Comparison of ENCODE assay signal across 9 cellular contexts in genomic region chr7:123557016-123557630, GRCh38. TPM values are rescaled to one million over a fixed set of nuclear protein-coding genes. Genes with fewer than 3 reads are reported as not detected.
DNase-seq lines count a peak whose midpoint lies in the region; ATAC-seq and TF ChIP-seq lines count a peak whose summit lies in the region.
"Had no signal": no experiment of that assay in that cellular context is flagged by ENCODE, and none has a peak within 500 bp of the region (broad histone marks: within the 10 kb centered on the region; RNA-seq: fewer than 3 reads in every experiment).

No MANE protein-coding gene starts in this region.

- no peak overlapping the region for H3K4me3 Mint-ChIP-seq in chondrocyte (ENCODE audit: unreplicated experiment)
- no peak overlapping the region for H3K4me3 Mint-ChIP-seq in activated CD8-positive, alpha-beta T cell treated with anti-CD3 and anti-CD28 coated beads for 36 hours

- H3K4me3 ChIP-seq in BJ (ENCODE audit: low read depth, low read length) = peak overlapping the region; percentile 64
- peak overlapping the region; percentile 88 for H3K4me3 ChIP-seq in H7 (ENCODE audit: insufficient read depth, low read depth, low read length)

- H3K27ac Mint-ChIP-seq in chondrocyte (ENCODE audit: unreplicated experiment) = no peak overlapping the region
- H3K27ac Mint-ChIP-seq in activated CD8-positive, alpha-beta T cell treated with anti-CD3 and anti-CD28 coated beads for 36 hours = no peak overlapping the region

- POLR2A ChIA-PET in BJ (lab: Charles Lee) = interaction anchor here (0.6 to 1.4 kb wide), 2 partner anchors 8 to 22 kb away, joined by 3 to 6 read pairs; partner anchors contain the start of gene IQUB
- POLR2A ChIA-PET in activated CD8-positive, alpha-beta T cell treated with anti-CD3 and anti-CD28 coated beads for 36 hours (lab: Charles Lee) = interaction anchor here (1.3 to 1.6 kb wide), 3 partner anchors 10 to 191 kb away, joined by 4 to 5 read pairs (median 4); partner anchors contain the start of gene IQUB

- peaks cover 5% of the 10 kb centered on the region for H3K36me3 Mint-ChIP-seq in chondrocyte (ENCODE audit: low read depth)
- peaks cover 15% of the 10 kb centered on the region for H3K36me3 Mint-ChIP-seq in activated CD8-positive, alpha-beta T cell treated with anti-CD3 and anti-CD28 coated beads for 36 hours (ENCODE audit: low read depth)

- no peaks in the 10 kb centered on the region for H3K9me3 Mint-ChIP-seq in chondrocyte (ENCODE audit: low read depth)
- H3K9me3 Mint-ChIP-seq in activated CD8-positive, alpha-beta T cell treated with anti-CD3 and anti-CD28 coated beads for 36 hours = no peaks in the 10 kb centered on the region

- CTCF ChIA-PET in BJ (lab: Yijun Ruan, JAX) = interaction anchor here (0.6 to 1.5 kb wide), 3 partner anchors 62 to 658 kb away, joined by 3 to 5 read pairs (median 3); no protein-coding TSS in a partner anchor
- CTCF ChIA-PET in activated CD8-positive, alpha-beta T cell treated with anti-CD3 and anti-CD28 coated beads for 36 hours (lab: Charles Lee) = interaction anchor here (0.7 to 1.6 kb wide), 5 partner anchors 19 to 192 kb away, joined by 3 to 11 read pairs (median 4); partner anchors contain the start of genes IQUB and WASL

- H3K27me3 Mint-ChIP-seq in chondrocyte (ENCODE audit: low read depth) = no peaks in the 10 kb centered on the region
- H3K27me3 Mint-ChIP-seq in activated CD8-positive, alpha-beta T cell treated with anti-CD3 and anti-CD28 coated beads for 36 hours = no peaks in the 10 kb centered on the region

- DNase-seq in BJ (ENCODE audit: low read depth) (no peak), H7 (no peak), RPMI7951 (ENCODE audit: low read depth) (peak; percentile 11), left cardiac atrium (no peak), chondrocyte (ENCODE audit: low spot score) (no peak)
- DNase-seq in stimulated activated naive CD8-positive, alpha-beta T cell treated with anti-CD3 and anti-CD28 coated beads, Interleukin-15, Interleukin-2, amounts not matched to agents 100 U/mL and 50 U/mL, for 24 hours = no peak
- no peak for DNase-seq in activated CD8-positive, alpha-beta T cell treated with anti-CD3 and anti-CD28 coated beads for 36 hours

- H3K36me3 ChIP-seq in BJ (ENCODE audit: control insufficient read depth, insufficient read depth, low read length) (no peaks in the 10 kb centered on the region; the same call in 1 of the 2 replicates), H7 (replicated peaks; ENCODE audit: control insufficient read depth, insufficient read depth, low read length) (peaks cover 4% of the 10 kb centered on the region; the same call in 1 of the 2 replicates)

- TF ChIP-seq CTCF in BJ (IDR thresholded peaks at IDR 0.05; ENCODE audit: insufficient read depth, low read depth, low read length) (no peak), chondrocyte (IDR thresholded peaks at IDR 0.05) (no peak)
- no peak for TF ChIP-seq CTCF in activated CD8-positive, alpha-beta T cell treated with anti-CD3 and anti-CD28 coated beads for 36 hours (IDR thresholded peaks at IDR 0.05)

- H3K4me1 Mint-ChIP-seq in chondrocyte (ENCODE audit: low read depth) = no peaks in the 10 kb centered on the region
- peaks cover 17% of the 10 kb centered on the region for H3K4me1 Mint-ChIP-seq in activated CD8-positive, alpha-beta T cell treated with anti-CD3 and anti-CD28 coated beads for 36 hours (ENCODE audit: low read depth)

- intact Hi-C loops in left cardiac atrium (cut with DNase I) = loop anchor here in 1 of 2 donors (10.0 kb wide), 1 partner anchor 138 kb away; no protein-coding TSS in a partner anchor
- intact Hi-C loops in activated CD8-positive, alpha-beta T cell treated with anti-CD3 and anti-CD28 coated beads for 36 hours (cut with micrococcal nuclease) = no loop called here

- ATAC-seq in left cardiac atrium (peak; percentile 13 to 14), HG03108 (IDR thresholded peaks at IDR 0.05; ENCODE audit: unreplicated experiment) (no peak)
- ATAC-seq in stimulated activated naive CD8-positive, alpha-beta T cell treated with anti-CD3 and anti-CD28 coated beads, Interleukin-15, Interleukin-2, amounts not matched to agents 100 U/mL and 50 U/mL, for 24 hours = peak; percentile 10
- no peak for ATAC-seq in activated CD8-positive, alpha-beta T cell treated with anti-CD3 and anti-CD28 coated beads for 36 hours

- H3K27me3 ChIP-seq in BJ (ENCODE audit: control insufficient read depth, insufficient read depth, low read length) = no peaks in the 10 kb centered on the region
- no peaks in the 10 kb centered on the region for H3K27me3 ChIP-seq in H7 (ENCODE audit: control insufficient read depth, insufficient read depth, low read length)

RNA-seq across cellular contexts. Expression of gene NDUFA5, which starts 0.5 kb away (rescaled TPM):
- 4.8 and 22.8 TPM in 2 replicates for polyA plus RNA-seq in BJ (2011; rRNA removed)
- 4.3 and 6.8 TPM in 2 replicates for polyA minus RNA-seq in BJ (2011; rRNA and poly(A)+ RNA removed)
- 63.3 and 71.8 TPM in 2 replicates for total RNA-seq in H7 (2014; rRNA removed; shearing (Covaris generic))
- total RNA-seq in RPMI7951 (2014; rRNA removed; shearing (Covaris generic)) = 78.8 and 102 TPM in 2 replicates
- total RNA-seq in left cardiac atrium (100 to 1,000 TPM; 240 to 283 TPM), chondrocyte (46.4 to 78.1 TPM (median 52.3 TPM) in 3 replicates)
- 10 to 100 TPM; 62.8 to 63.7 TPM for total RNA-seq in activated CD8-positive, alpha-beta T cell treated with anti-CD3 and anti-CD28 coated beads for 36 hours

RNA-seq across cellular contexts. Expression of gene IQUB, which starts 22.7 kb away (rescaled TPM):
- 0.02 and 0.05 TPM in 2 replicates for polyA plus RNA-seq in BJ (2011; rRNA removed)
- polyA minus RNA-seq in BJ (2011; rRNA and poly(A)+ RNA removed) = 0.05 and 0.10 TPM in 2 replicates
- total RNA-seq in H7 (2014; rRNA removed; shearing (Covaris generic)) = 0.07 and 0.15 TPM in 2 replicates
- 0.39 and 1.1 TPM in 2 replicates for total RNA-seq in RPMI7951 (2014; rRNA removed; shearing (Covaris generic))
- total RNA-seq in left cardiac atrium = under 1 TPM; 0.24 to 0.38 TPM
- total RNA-seq in chondrocyte = 0.36 to 1.2 TPM (median 0.37 TPM) in 3 replicates
- under 1 TPM in 1 of 2 experiments, not detected in 1; 0.09 TPM for total RNA-seq in activated CD8-positive, alpha-beta T cell treated with anti-CD3 and anti-CD28 coated beads for 36 hours

RNA-seq across cellular contexts. Expression of gene ASB15, which starts 44.5 kb away (rescaled TPM):
- polyA plus RNA-seq in BJ (2011; rRNA removed) = not detected in 2 replicates
- polyA minus RNA-seq in BJ (2011; rRNA and poly(A)+ RNA removed) = not detected in 2 replicates
- total RNA-seq in H7 (2014; rRNA removed; shearing (Covaris generic)) = not detected in 2 replicates
- total RNA-seq in RPMI7951 (2014; rRNA removed; shearing (Covaris generic)) = 0.12 TPM in 1 of 2 replicates, not detected in the other
- 10 to 100 TPM; 18.9 to 34.3 TPM for total RNA-seq in left cardiac atrium
- total RNA-seq in chondrocyte = not detected in 3 replicates
- total RNA-seq in activated CD8-positive, alpha-beta T cell treated with anti-CD3 and anti-CD28 coated beads for 36 hours = not detected
- total RNA-seq: pulmonary artery endothelial cell had no signal

Comparison
In these comparisons a context has a peak if more than half of its experiments do, and no peak if none do; other contexts are left out.
1. ATAC-seq: peak in left cardiac atrium (2 of 2) and stimulated activated naive CD8-positive, alpha-beta T cell treated with anti-CD3 and anti-CD28 coated beads, Interleukin-15, Interleukin-2, amounts not matched to agents 100 U/mL and 50 U/mL, for 24 hours (single experiment); none in HG03108 (single experiment) and activated CD8-positive, alpha-beta T cell treated with anti-CD3 and anti-CD28 coated beads for 36 hours (single experiment).
2. RNA of gene ASB15, which starts 44.5 kb away (total RNA-seq): 18.9 to 34.3 TPM in left cardiac atrium; 0.12 TPM in RPMI7951, not detected in H7, not detected in chondrocyte and not detected in activated CD8-positive, alpha-beta T cell treated with anti-CD3 and anti-CD28 coated beads for 36 hours; every median in the first group is over 10 times any median in the second.